2 cellular contexts compared by ENCODE assay signal in the genomic region with DNA sequence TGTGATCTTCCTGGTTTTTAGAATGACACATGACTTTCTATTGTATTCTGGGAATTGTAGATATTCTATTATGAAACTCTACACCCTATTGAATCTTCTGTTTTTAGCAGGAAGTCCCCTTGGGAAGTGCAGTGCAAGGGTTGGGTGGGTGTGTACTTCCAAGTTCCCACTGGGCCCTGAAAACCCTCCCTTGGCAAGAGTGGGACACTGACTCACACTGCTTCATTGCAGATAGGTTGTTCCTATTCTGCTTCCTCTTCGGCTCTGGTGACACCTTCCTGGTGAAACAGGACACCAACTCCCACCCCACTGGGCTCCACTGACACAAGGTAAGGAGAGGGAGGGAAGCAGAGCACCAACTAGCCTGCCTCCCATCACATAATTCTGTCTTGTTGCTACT.
TF ChIP-seq lines count a peak whose summit lies in the region.

No MANE protein-coding gene starts in this region.

TF ChIP-seq in SK-N-SH, 30 proteins besides CTCF, POLR2A, EP300 and RAD21 (continued from another document):
- TF ChIP-seq, protein P1, sequence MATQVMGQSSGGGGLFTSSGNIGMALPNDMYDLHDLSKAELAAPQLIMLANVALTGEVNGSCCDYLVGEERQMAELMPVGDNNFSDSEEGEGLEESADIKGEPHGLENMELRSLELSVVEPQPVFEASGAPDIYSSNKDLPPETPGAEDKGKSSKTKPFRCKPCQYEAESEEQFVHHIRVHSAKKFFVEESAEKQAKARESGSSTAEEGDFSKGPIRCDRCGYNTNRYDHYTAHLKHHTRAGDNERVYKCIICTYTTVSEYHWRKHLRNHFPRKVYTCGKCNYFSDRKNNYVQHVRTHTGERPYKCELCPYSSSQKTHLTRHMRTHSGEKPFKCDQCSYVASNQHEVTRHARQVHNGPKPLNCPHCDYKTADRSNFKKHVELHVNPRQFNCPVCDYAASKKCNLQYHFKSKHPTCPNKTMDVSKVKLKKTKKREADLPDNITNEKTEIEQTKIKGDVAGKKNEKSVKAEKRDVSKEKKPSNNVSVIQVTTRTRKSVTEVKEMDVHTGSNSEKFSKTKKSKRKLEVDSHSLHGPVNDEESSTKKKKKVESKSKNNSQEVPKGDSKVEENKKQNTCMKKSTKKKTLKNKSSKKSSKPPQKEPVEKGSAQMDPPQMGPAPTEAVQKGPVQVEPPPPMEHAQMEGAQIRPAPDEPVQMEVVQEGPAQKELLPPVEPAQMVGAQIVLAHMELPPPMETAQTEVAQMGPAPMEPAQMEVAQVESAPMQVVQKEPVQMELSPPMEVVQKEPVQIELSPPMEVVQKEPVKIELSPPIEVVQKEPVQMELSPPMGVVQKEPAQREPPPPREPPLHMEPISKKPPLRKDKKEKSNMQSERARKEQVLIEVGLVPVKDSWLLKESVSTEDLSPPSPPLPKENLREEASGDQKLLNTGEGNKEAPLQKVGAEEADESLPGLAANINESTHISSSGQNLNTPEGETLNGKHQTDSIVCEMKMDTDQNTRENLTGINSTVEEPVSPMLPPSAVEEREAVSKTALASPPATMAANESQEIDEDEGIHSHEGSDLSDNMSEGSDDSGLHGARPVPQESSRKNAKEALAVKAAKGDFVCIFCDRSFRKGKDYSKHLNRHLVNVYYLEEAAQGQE (IDR thresholded peaks at IDR 0.05; ENCODE audit: low read depth, low read length), result no peak
- TF ChIP-seq EZH2phosphoT487 (IDR thresholded peaks at IDR 0.05; ENCODE audit: borderline replicate concordance, low read depth) (no peak), TCF12 (IDR thresholded peaks at IDR 0.05) (no peak), MEF2A (IDR thresholded peaks at IDR 0.05; ENCODE audit: borderline replicate concordance, low read depth) (no peak), TAF1 (IDR thresholded peaks at IDR 0.05; ENCODE audit: borderline replicate concordance, low read depth, low read length) (no peak), SMC3 (IDR thresholded peaks at IDR 0.05; ENCODE audit: low read depth, low read length) (no peak), RXRA (IDR thresholded peaks at IDR 0.05; ENCODE audit: borderline replicate concordance, low read depth) (no peak), ELF1 (IDR thresholded peaks at IDR 0.05) (no peak)

TF ChIP-seq in SK-N-SH treated with all-trans-retinoic acid at 6 μM for 48 hours, 23 proteins besides CTCF, POLR2A, EP300 and RAD21 (continued from another document):
- TF ChIP-seq, protein P2, sequence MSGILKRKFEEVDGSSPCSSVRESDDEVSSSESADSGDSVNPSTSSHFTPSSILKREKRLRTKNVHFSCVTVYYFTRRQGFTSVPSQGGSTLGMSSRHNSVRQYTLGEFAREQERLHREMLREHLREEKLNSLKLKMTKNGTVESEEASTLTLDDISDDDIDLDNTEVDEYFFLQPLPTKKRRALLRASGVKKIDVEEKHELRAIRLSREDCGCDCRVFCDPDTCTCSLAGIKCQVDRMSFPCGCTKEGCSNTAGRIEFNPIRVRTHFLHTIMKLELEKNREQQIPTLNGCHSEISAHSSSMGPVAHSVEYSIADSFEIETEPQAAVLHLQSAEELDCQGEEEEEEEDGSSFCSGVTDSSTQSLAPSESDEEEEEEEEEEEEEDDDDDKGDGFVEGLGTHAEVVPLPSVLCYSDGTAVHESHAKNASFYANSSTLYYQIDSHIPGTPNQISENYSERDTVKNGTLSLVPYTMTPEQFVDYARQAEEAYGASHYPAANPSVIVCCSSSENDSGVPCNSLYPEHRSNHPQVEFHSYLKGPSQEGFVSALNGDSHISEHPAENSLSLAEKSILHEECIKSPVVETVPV (CRISPR knock-in tag; IDR thresholded peaks at IDR 0.05), result no peak
- TF ChIP-seq ZNF8 (CRISPR knock-in tag; IDR thresholded peaks at IDR 0.05) (no peak), CSDC2 (CRISPR knock-in tag; IDR thresholded peaks at IDR 0.05) (no peak), RARB (CRISPR knock-in tag; IDR thresholded peaks at IDR 0.05) (no peak), ZNF70 (CRISPR knock-in tag; IDR thresholded peaks at IDR 0.05) (no peak), PPARA (CRISPR knock-in tag; IDR thresholded peaks at IDR 0.05; ENCODE audit: borderline replicate concordance) (no peak)
- TF ChIP-seq, protein P3, sequence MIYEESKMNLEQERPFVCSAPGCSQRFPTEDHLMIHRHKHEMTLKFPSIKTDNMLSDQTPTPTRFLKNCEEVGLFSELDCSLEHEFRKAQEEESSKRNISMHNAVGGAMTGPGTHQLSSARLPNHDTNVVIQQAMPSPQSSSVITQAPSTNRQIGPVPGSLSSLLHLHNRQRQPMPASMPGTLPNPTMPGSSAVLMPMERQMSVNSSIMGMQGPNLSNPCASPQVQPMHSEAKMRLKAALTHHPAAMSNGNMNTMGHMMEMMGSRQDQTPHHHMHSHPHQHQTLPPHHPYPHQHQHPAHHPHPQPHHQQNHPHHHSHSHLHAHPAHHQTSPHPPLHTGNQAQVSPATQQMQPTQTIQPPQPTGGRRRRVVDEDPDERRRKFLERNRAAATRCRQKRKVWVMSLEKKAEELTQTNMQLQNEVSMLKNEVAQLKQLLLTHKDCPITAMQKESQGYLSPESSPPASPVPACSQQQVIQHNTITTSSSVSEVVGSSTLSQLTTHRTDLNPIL (CRISPR knock-in tag; IDR thresholded peaks at IDR 0.05; ENCODE audit: low read depth), result no peak
- TF ChIP-seq, protein P4, sequence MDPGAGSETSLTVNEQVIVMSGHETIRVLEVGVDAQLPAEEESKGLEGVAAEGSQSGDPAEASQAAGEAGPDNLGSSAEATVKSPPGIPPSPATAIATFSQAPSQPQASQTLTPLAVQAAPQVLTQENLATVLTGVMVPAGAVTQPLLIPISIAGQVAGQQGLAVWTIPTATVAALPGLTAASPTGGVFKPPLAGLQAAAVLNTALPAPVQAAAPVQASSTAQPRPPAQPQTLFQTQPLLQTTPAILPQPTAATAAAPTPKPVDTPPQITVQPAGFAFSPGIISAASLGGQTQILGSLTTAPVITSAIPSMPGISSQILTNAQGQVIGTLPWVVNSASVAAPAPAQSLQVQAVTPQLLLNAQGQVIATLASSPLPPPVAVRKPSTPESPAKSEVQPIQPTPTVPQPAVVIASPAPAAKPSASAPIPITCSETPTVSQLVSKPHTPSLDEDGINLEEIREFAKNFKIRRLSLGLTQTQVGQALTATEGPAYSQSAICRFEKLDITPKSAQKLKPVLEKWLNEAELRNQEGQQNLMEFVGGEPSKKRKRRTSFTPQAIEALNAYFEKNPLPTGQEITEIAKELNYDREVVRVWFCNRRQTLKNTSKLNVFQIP (CRISPR knock-in tag; IDR thresholded peaks at IDR 0.05; ENCODE audit: borderline replicate concordance, low read depth), result no peak
